In the genomic region with DNA sequence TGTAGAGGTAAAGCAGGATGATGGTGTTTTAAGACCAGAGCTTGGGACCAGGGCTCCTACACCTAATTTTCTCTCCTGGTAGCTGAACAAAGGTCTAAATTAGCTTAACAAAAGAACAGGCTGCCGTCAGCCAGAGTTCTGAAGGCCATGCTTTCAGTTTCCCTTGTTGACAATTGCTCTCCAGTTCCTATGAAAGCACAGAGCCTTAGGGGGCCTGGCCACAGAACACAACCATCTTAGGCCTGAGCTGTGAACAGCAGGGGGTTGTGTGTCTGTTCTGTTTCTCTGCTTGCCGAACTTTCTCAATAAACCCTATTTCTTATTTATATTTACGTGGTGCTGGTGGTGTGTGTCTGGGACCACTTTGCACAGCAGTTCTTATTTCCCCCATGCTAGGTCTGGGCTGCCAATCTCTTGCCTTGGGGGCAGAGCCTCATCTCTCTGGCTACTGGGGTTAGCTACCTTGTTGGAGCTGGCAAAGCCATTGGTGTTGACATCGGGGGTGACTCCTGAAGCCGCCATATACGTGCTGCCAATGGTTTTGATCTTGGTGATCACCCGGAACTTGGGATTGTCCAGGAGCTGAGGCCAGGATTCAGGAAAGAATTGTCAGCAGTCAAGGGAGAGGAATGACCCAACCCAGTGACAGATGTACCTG, we compare ENCODE assay signal across 15 cellular contexts. TPM values are rescaled to one million over a fixed set of nuclear protein-coding genes. Genes with fewer than 3 reads are reported as not detected.
DNase-seq lines count a peak whose midpoint lies in the region; TF ChIP-seq lines count a peak whose summit lies in the region.
"Had no signal": no experiment of that assay in that cellular context is flagged by ENCODE, and none has a peak within 500 bp of the region (broad histone marks: within the 10 kb centered on the region; RNA-seq: fewer than 3 reads in every experiment).

No MANE protein-coding gene starts in this region.

- no peak overlapping the region for H2AFZ ChIP-seq in Karpas-422 (ENCODE audit: low read length)

- H3K27me3 Mint-ChIP-seq in neural crest cell (ENCODE audit: low read depth) = peaks cover 2% of the 10 kb centered on the region
- H3K27me3 Mint-ChIP-seq: T-cell had no signal

- in situ Hi-C loops in HAP-1 (cut with MboI; ENCODE audit: low sequenced_read_pairs) = no loop called here

- DNase-seq in HAP-1 (ENCODE audit: low spot score in 2 of 2) (peak; percentile 83 to 97), NCI-H2227 (lab: John Stamatoyannopoulos, UW; ENCODE audit: unreplicated experiment) (peak; percentile 67), neural crest cell (ENCODE audit: low read depth, low spot score) (no peak), NCI-H524 treated with DMSO at 0.1 percent for 48 hours (lab: John Stamatoyannopoulos, UW) (no peak), HT-29 (ENCODE audit: low spot score) (no peak), Karpas-422 (no peak)
- DNase-seq: activated CD4-positive, alpha-beta T cell treated with anti-CD3 and anti-CD28 coated beads for 4 hours; activated naive CD4-positive, alpha-beta T cell treated with anti-CD3 and anti-CD28 coated beads for 36 hours; NCI-H2029 treated with DMSO at 0.1 percent for 48 hours; OCI-M1; tibial artery had no signal

- peak overlapping the region; percentile 70 for H3K4me3 Mint-ChIP-seq in neural crest cell
- H3K4me3 Mint-ChIP-seq: activated naive CD4-positive, alpha-beta T cell treated with anti-CD3 and anti-CD28 coated beads for 36 hours; natural killer cell; T-cell had no signal

- H3K9me3 Mint-ChIP-seq in neural crest cell = no peaks in the 10 kb centered on the region
- H3K9me3 Mint-ChIP-seq: activated naive CD4-positive, alpha-beta T cell treated with anti-CD3 and anti-CD28 coated beads for 36 hours; natural killer cell; T-cell had no signal

- H3K4me1 ChIP-seq in HAP-1 (peaks cover 15% of the 10 kb centered on the region), Karpas-422 (ENCODE audit: low read length) (peaks cover 5% of the 10 kb centered on the region)
- H3K4me1 ChIP-seq: tibial artery had no signal

- H3K36me3 Mint-ChIP-seq in neural crest cell (ENCODE audit: low read depth) = peaks cover 36% of the 10 kb centered on the region

- H3K27ac Mint-ChIP-seq in neural crest cell (ENCODE audit: unreplicated experiment) = peak overlapping the region; percentile 82
- H3K27ac Mint-ChIP-seq: activated naive CD4-positive, alpha-beta T cell treated with anti-CD3 and anti-CD28 coated beads for 36 hours; T-cell had no signal

- H3K36me3 ChIP-seq in HAP-1 (replicated peaks) = peaks cover 79% of the 10 kb centered on the region
- peaks cover 51% of the 10 kb centered on the region for H3K36me3 ChIP-seq in Karpas-422 (ENCODE audit: insufficient read depth, low read length)

- H3K4me2 ChIP-seq in Karpas-422 (ENCODE audit: low read depth, low read length, poor library complexity, severe bottlenecking) = no peak overlapping the region

- no peaks in the 10 kb centered on the region for H3K27me3 ChIP-seq in HAP-1 (ENCODE audit: low read depth)
- H3K27me3 ChIP-seq in Karpas-422 (ENCODE audit: low read length) = no peaks in the 10 kb centered on the region
- H3K27me3 ChIP-seq: spleen, tibial artery had no signal

- no peak overlapping the region for H3K4me3 ChIP-seq in HAP-1
- no peak overlapping the region for H3K4me3 ChIP-seq in Karpas-422 (ENCODE audit: low read length)
- H3K4me3 ChIP-seq: spleen, tibial artery had no signal

- TF ChIP-seq CTCF in neural crest cell (conservative IDR thresholded peaks at IDR 0.05) = no peak

- H3K4me1 Mint-ChIP-seq in neural crest cell = peaks cover 28% of the 10 kb centered on the region

- no peaks in the 10 kb centered on the region for H4K20me1 ChIP-seq in Karpas-422 (ENCODE audit: insufficient read depth, low read depth, low read length)

- no peaks in the 10 kb centered on the region for H3K9me3 ChIP-seq in HAP-1
- no peaks in the 10 kb centered on the region for H3K9me3 ChIP-seq in Karpas-422 (ENCODE audit: low read length)
- H3K9me3 ChIP-seq: spleen, tibial artery had no signal

- H3K9me2 ChIP-seq in Karpas-422 (replicated peaks; ENCODE audit: insufficient read depth, low read length) = no peaks in the 10 kb centered on the region

- no peak overlapping the region for H3K9ac ChIP-seq in Karpas-422 (ENCODE audit: low read length)

- no peaks in the 10 kb centered on the region for H3K79me2 ChIP-seq in Karpas-422 (ENCODE audit: low read length)

- peak overlapping the region; percentile 63 for H3K27ac ChIP-seq in cingulate gyrus (ENCODE audit: low read depth, low read length)
- H3K27ac ChIP-seq in Karpas-422 (ENCODE audit: low read length) = no peak overlapping the region
- H3K27ac ChIP-seq: spleen, tibial artery had no signal

RNA-seq across cellular contexts. Expression of a gene that starts 29.0 kb away (rescaled TPM):
- total RNA-seq in neural crest cell = 69.3 and 69.7 TPM in 2 replicates
- total RNA-seq in HT-29 (2014; rRNA removed; shearing (Covaris generic)) = 24.2 and 30.8 TPM in 2 replicates
- total RNA-seq in Karpas-422 (2014; rRNA removed; shearing (Covaris generic); ENCODE audit: low replicate concordance) = 17.5 and 32.9 TPM in 2 replicates

RNA-seq across cellular contexts. Expression of a gene that starts 29.0 kb away (rescaled TPM):
- 38.2 and 42.7 TPM in 2 replicates for total RNA-seq in neural crest cell
- 57.9 and 58.1 TPM in 2 replicates for total RNA-seq in HT-29 (2014; rRNA removed; shearing (Covaris generic))
- total RNA-seq in Karpas-422 (2014; rRNA removed; shearing (Covaris generic); ENCODE audit: low replicate concordance) = 14.4 and 19.8 TPM in 2 replicates

Comparison
In these comparisons a context has a peak if more than half of its experiments do, and no peak if none do; other contexts are left out.
1. DNase-seq: peak in HAP-1 (2 of 2) and NCI-H2227 (single experiment); none in neural crest cell (single experiment), NCI-H524 treated with DMSO at 0.1 percent for 48 hours (single experiment), HT-29 (single experiment) and Karpas-422 (single experiment).